Comparison of ENCODE assay signal across 13 cellular contexts in genomic region chr11:69892986-69893555, GRCh38.
DNase-seq lines count a peak whose midpoint lies in the region; ATAC-seq and TF ChIP-seq lines count a peak whose summit lies in the region.
"Had no signal": no experiment of that assay in that cellular context is flagged by ENCODE, and none has a peak within 500 bp of the region (broad histone marks: within the 10 kb centered on the region; RNA-seq: fewer than 3 reads in every experiment).

No MANE protein-coding gene starts in this region.

- no peak for ATAC-seq in GM18861 (IDR thresholded peaks at IDR 0.05; ENCODE audit: unreplicated experiment)
- ATAC-seq: activated CD4-positive, alpha-beta T cell treated with anti-CD3 and anti-CD28 coated beads for 36 hours; T-helper 17 cell had no signal

- H3K9me3 Mint-ChIP-seq in nephron progenitor cell, result peaks cover 12% of the 10 kb centered on the region
- H3K9me3 Mint-ChIP-seq: central memory CD8-positive, alpha-beta T cell had no signal

- H3K4me1 Mint-ChIP-seq in nephron progenitor cell, result peaks cover 48% of the 10 kb centered on the region
- H3K4me1 Mint-ChIP-seq: central memory CD8-positive, alpha-beta T cell had no signal

- peak; percentile 48 for DNase-seq in DMS153 treated with DMSO at 0.1 percent for 48 hours (lab: John Stamatoyannopoulos, UW; ENCODE audit: unreplicated experiment)
- DNase-seq in NCI-H345 (lab: John Stamatoyannopoulos, UW), result peak; percentile 34
- DNase-seq in cerebellar cortex (ENCODE audit: low spot score), result peak; percentile 91
- DNase-seq in nephron progenitor cell, result no peak
- no peak for DNase-seq in NCI-H2029 treated with DMSO at 0.1 percent for 48 hours (lab: John Stamatoyannopoulos, UW)
- DNase-seq in AG20443 (ENCODE audit: low spot score), result no peak
- DNase-seq: activated CD4-positive, alpha-beta T cell treated with anti-CD3 and anti-CD28 coated beads for 36 hours; GDM1; MV-4-11; T-helper 17 cell had no signal

- peaks cover 57% of the 10 kb centered on the region for H3K27me3 Mint-ChIP-seq in nephron progenitor cell (ENCODE audit: low read depth, poor library complexity)

- no peak overlapping the region for H3K27ac Mint-ChIP-seq in nephron progenitor cell
- H3K27ac Mint-ChIP-seq: activated CD4-positive, alpha-beta T cell treated with anti-CD3 and anti-CD28 coated beads for 36 hours; activated naive CD8-positive, alpha-beta T cell; T-helper 17 cell had no signal

- TF ChIP-seq CTCF in nephron progenitor cell (IDR thresholded peaks at IDR 0.05), result peak; percentile 6

- H3K36me3 Mint-ChIP-seq in nephron progenitor cell (ENCODE audit: low read depth), result no peaks in the 10 kb centered on the region
- H3K36me3 Mint-ChIP-seq: activated naive CD8-positive, alpha-beta T cell had no signal

- H3K4me3 Mint-ChIP-seq in nephron progenitor cell, result no peak overlapping the region
- H3K4me3 Mint-ChIP-seq: activated CD4-positive, alpha-beta T cell treated with anti-CD3 and anti-CD28 coated beads for 36 hours; activated naive CD8-positive, alpha-beta T cell; central memory CD8-positive, alpha-beta T cell; T-helper 17 cell had no signal

Comparison
In these comparisons a context has a peak if more than half of its experiments do, and no peak if none do; other contexts are left out.
1. DNase-seq: peak in DMS153 treated with DMSO at 0.1 percent for 48 hours (single experiment), NCI-H345 (single experiment) and cerebellar cortex (single experiment); none in nephron progenitor cell (single experiment), NCI-H2029 treated with DMSO at 0.1 percent for 48 hours (single experiment) and AG20443 (single experiment).